ENCODE assay signal across 10 cellular contexts in the genomic region with DNA sequence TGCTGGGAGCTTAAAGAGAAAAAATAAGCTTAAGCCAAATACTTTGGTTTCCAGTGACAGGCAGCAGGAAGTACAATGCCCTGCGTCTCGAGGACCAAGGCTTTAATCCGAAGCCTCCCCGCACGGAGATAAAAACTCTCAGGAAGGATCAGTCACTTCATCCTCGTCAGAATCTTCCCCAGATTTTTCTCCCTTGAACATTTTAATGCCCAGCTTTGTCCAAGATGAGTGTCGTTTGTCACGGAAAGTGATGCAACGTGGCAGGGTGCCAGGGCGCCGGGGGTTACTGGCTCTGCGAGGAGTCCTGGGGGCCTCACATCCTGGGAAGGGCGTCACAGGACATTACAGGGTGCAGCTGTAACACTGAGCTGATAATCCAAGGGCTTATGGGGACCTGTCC. TPM values are rescaled to one million over a fixed set of nuclear protein-coding genes. Genes with fewer than 3 reads are reported as not detected.
DNase-seq lines count a peak whose midpoint lies in the region; ATAC-seq and TF ChIP-seq lines count a peak whose summit lies in the region.
"Had no signal": no experiment of that assay in that cellular context is flagged by ENCODE, and none has a peak within 500 bp of the region (broad histone marks: within the 10 kb centered on the region; RNA-seq: fewer than 3 reads in every experiment).

No MANE protein-coding gene starts in this region.

- H4K20me1 ChIP-seq in smooth muscle cell (ENCODE audit: low read depth) = no peaks in the 10 kb centered on the region

- 25% methylated on average over 13 of the region's 13 CpGs for WGBS in smooth muscle cell (ENCODE audit: low lambda C conversion rate)
- WGBS in esophagus squamous epithelium, 2 donors = 13 to 16% methylated on average over 8 to 13 of the region's 13 CpGs

- H3K36me3 ChIP-seq in smooth muscle cell (ENCODE audit: low read depth) (no peaks in the 10 kb centered on the region), esophagus squamous epithelium (no peaks in the 10 kb centered on the region)

- H3K79me2 ChIP-seq in smooth muscle cell (ENCODE audit: low read depth) = no peaks in the 10 kb centered on the region

- no peaks in the 10 kb centered on the region for H3K27me3 ChIP-seq in smooth muscle cell (ENCODE audit: low read depth)
- peaks cover 0 to 89% (median 0%) of the 10 kb centered on the region in 4 donors for H3K27me3 ChIP-seq in esophagus squamous epithelium

- TF ChIP-seq POLR2A in esophagus squamous epithelium (IDR thresholded peaks at IDR 0.05) = no peak

- no peak overlapping the region for H2AFZ ChIP-seq in smooth muscle cell (ENCODE audit: low read depth)

- peaks cover 7% of the 10 kb centered on the region for H3F3A ChIP-seq in smooth muscle cell (ENCODE audit: low read depth)

- H3K9ac ChIP-seq in smooth muscle cell (ENCODE audit: low read depth) = peak overlapping the region; percentile 70

- no peak overlapping the region for H3K4me3 ChIP-seq in smooth muscle cell
- H3K4me3 ChIP-seq in esophagus squamous epithelium = no peak overlapping the region

- H3K27ac ChIP-seq in smooth muscle cell (ENCODE audit: low read depth) (peak overlapping the region; percentile 94), esophagus squamous epithelium (no peak overlapping the region)

- TF ChIP-seq CTCF in smooth muscle cell (IDR thresholded peaks at IDR 0.05; ENCODE audit: borderline replicate concordance, insufficient read depth, poor library complexity, severe bottlenecking) = no peak
- TF ChIP-seq CTCF in esophagus squamous epithelium (IDR thresholded peaks at IDR 0.05) = no peak

- DNase-seq in activated CD4-positive, CD25-positive, alpha-beta regulatory T cell treated with anti-CD3 and anti-CD28 coated beads, Interleukin-2, amount 50 U/mL, for 72 hours = peak; percentile 9
- DNase-seq in NCI-H82 (lab: John Stamatoyannopoulos, UW) (peak; percentile 87), fibroblast of peridontal ligament (ENCODE audit: extremely low read depth) (peak; percentile 25), smooth muscle cell (lab: John Stamatoyannopoulos, UW; ENCODE audit: unreplicated experiment) (peak; percentile 80), KG1 (lab: John Stamatoyannopoulos, UW) (no peak), esophagus squamous epithelium (lab: John Stamatoyannopoulos, UW) (no peak), COR-L47 (lab: John Stamatoyannopoulos, UW) (no peak)
- DNase-seq: NCI-H510A; stimulated activated naive CD8-positive, alpha-beta T cell treated with anti-CD3 and anti-CD28 coated beads, Interleukin-15, Interleukin-2, amounts not matched to agents 100 U/mL and 50 U/mL, for 24 hours had no signal

- no peak for ATAC-seq in activated CD4-positive, CD25-positive, alpha-beta regulatory T cell treated with anti-CD3 and anti-CD28 coated beads, Interleukin-2, amount 50 U/mL, for 24 hours
- ATAC-seq: stimulated activated naive CD8-positive, alpha-beta T cell treated with anti-CD3 and anti-CD28 coated beads, Interleukin-15, Interleukin-2, amounts not matched to agents 100 U/mL and 50 U/mL, for 24 hours had no signal

- intact Hi-C loops in esophagus squamous epithelium (cut with DNase I) = no loop called here

- H3K4me1 ChIP-seq in smooth muscle cell (ENCODE audit: low read depth) (peaks cover 11% of the 10 kb centered on the region), esophagus squamous epithelium (peaks cover 0 to 7% (median 0%) of the 10 kb centered on the region in 3 donors)

- H3K9me3 ChIP-seq in smooth muscle cell (replicated peaks; ENCODE audit: low read depth) (no peaks in the 10 kb centered on the region), esophagus squamous epithelium (peaks cover 0 to 6% (median 0%) of the 10 kb centered on the region in 3 donors)

- peak overlapping the region; percentile 64 for H3K4me2 ChIP-seq in smooth muscle cell

RNA-seq across cellular contexts. Expression of gene PCBP3, which starts 25.2 kb away (rescaled TPM):
- 8.2 and 8.9 TPM in 2 replicates for total RNA-seq in smooth muscle cell
- polyA plus RNA-seq in smooth muscle cell = 13.7 and 23.1 TPM in 2 replicates
- 1 to 10 TPM in 2 of 4 donors, under 1 TPM in 1, not detected in 1; 0.47 to 5.3 (median 1.0) TPM for total RNA-seq in esophagus squamous epithelium

Comparison
In these comparisons a context has a peak if more than half of its experiments do, and no peak if none do; other contexts are left out.
1. DNase-seq: peak in activated CD4-positive, CD25-positive, alpha-beta regulatory T cell treated with anti-CD3 and anti-CD28 coated beads, Interleukin-2, amount 50 U/mL, for 72 hours (single experiment), NCI-H82 (single experiment), fibroblast of peridontal ligament (single experiment) and smooth muscle cell (single experiment); none in KG1 (single experiment), esophagus squamous epithelium (single experiment) and COR-L47 (single experiment).